24 cellular contexts compared by ENCODE assay signal in genomic region chr11:112354364-112354763, GRCh38.
"Had no signal": no experiment of that assay in that cellular context is flagged by ENCODE, and none has a peak within 500 bp of the region (broad histone marks: within the 10 kb centered on the region; RNA-seq: fewer than 3 reads in every experiment).

No MANE protein-coding gene starts in this region.

- H3K4me3 ChIP-seq: colonic mucosa, gastrocnemius medialis, lower lobe of right lung, prostate gland, skin epidermis, spleen, testis, tibial artery, upper lobe of left lung, uterus had no signal

- DNase-seq: colonic mucosa; effector CD8-positive, alpha-beta T cell; endodermal cell; foreskin fibroblast; gastrocnemius medialis; head of caudate nucleus; left ventricle myocardium superior; lower lobe of right lung; naive thymus-derived CD8-positive, alpha-beta T cell; nephron progenitor cell; nucleus accumbens; right cardiac atrium; spleen; stimulated activated naive CD8-positive, alpha-beta T cell treated with anti-CD3 and anti-CD28 coated beads, Interleukin-15, Interleukin-2, amounts not matched to agents 100 U/mL and 50 U/mL, for 24 hours; substantia nigra; testis; tibial artery; upper lobe of left lung; uterus had no signal

- FAIRE-seq: keratinocyte had no signal

- H3K27ac ChIP-seq: colonic mucosa, epithelial cell of prostate, gastrocnemius medialis, lower lobe of right lung, prostate gland, skin epidermis, spleen, testis, tibial artery, upper lobe of left lung, uterus had no signal

- H3K27me3 ChIP-seq: colonic mucosa, gastrocnemius medialis, spleen, testis, tibial artery, upper lobe of left lung, uterus had no signal

- H3K36me3 ChIP-seq: colonic mucosa, gastrocnemius medialis, lower lobe of right lung, prostate gland, spleen, tibial artery, upper lobe of left lung, uterus had no signal

- H3K4me1 ChIP-seq: colonic mucosa, prostate gland, spleen, testis, tibial artery, uterus had no signal

- ATAC-seq: esophagus mucosa; gastrocnemius medialis; left ventricle myocardium superior; lower lobe of right lung; naive thymus-derived CD8-positive, alpha-beta T cell; right cardiac atrium; stimulated activated naive CD8-positive, alpha-beta T cell treated with anti-CD3 and anti-CD28 coated beads, Interleukin-15, Interleukin-2, amounts not matched to agents 100 U/mL and 50 U/mL, for 24 hours had no signal

- H3K9me3 ChIP-seq: colonic mucosa, gastrocnemius medialis, lower lobe of right lung, prostate gland, testis, tibial artery, upper lobe of left lung, uterus had no signal
